2 cellular contexts compared by ENCODE assay signal in genomic region chr6:20575691-20576451, GRCh38.
TF ChIP-seq lines count a peak whose summit lies in the region.

No MANE protein-coding gene starts in this region.

TF ChIP-seq in GM23338, 12 proteins besides CTCF, POLR2A, EP300 and RAD21:
- TF ChIP-seq NANOG (IDR thresholded peaks at IDR 0.05; ENCODE audit: borderline replicate concordance) (no peak), ZNF114 (CRISPR knock-in tag; IDR thresholded peaks at IDR 0.05) (no peak), EZH2 (IDR thresholded peaks at IDR 0.05; ENCODE audit: low read depth, unreplicated experiment) (no peak), ZNF462 (CRISPR knock-in tag; IDR thresholded peaks at IDR 0.05) (no peak), STAT1 (IDR thresholded peaks at IDR 0.05; ENCODE audit: unreplicated experiment) (no peak), POLR2AphosphoS5 (IDR thresholded peaks at IDR 0.05; ENCODE audit: low read depth) (no peak), ETS1 (IDR thresholded peaks at IDR 0.05) (no peak), REST (IDR thresholded peaks at IDR 0.05; ENCODE audit: unreplicated experiment) (no peak), CREB1 (CRISPR knock-in tag; IDR thresholded peaks at IDR 0.05; ENCODE audit: low read depth) (no peak), JUNB (IDR thresholded peaks at IDR 0.05; ENCODE audit: unreplicated experiment) (no peak)

TF ChIP-seq in K562, 482 proteins besides CTCF, POLR2A, EP300 and RAD21:
- no peak for TF ChIP-seq ZNF444 (CRISPR knock-in tag; IDR thresholded peaks at IDR 0.05)
- TF ChIP-seq CEBPG (CRISPR knock-in tag; IDR thresholded peaks at IDR 0.05), result no peak
- TF ChIP-seq CEBPG (tag; conservative IDR thresholded peaks at IDR 0.05 in 1 of 2, IDR thresholded peaks at IDR 0.05 in 1 of 2), result 0 out of 4 replicates have a peak, but pooled peaks of 1 of the 2 experiments have one; percentile 0
- peak; percentile 76 for TF ChIP-seq RFX1 (IDR thresholded peaks at IDR 0.05)
- no peak for TF ChIP-seq MLX (CRISPR knock-in tag; conservative IDR thresholded peaks at IDR 0.05)
- TF ChIP-seq ZC3H8 (IDR thresholded peaks at IDR 0.05), result no peak
- no peak for TF ChIP-seq SIN3B (IDR thresholded peaks at IDR 0.05; ENCODE audit: low read depth)
- no peak for TF ChIP-seq CHD2 (IDR thresholded peaks at IDR 0.05; ENCODE audit: low read depth, low read length)
- TF ChIP-seq MAZ (CRISPR knock-in tag; conservative IDR thresholded peaks at IDR 0.05 in 1 of 2, IDR thresholded peaks at IDR 0.05 in 1 of 2), result no peak
- TF ChIP-seq ZC3H11A (IDR thresholded peaks at IDR 0.05; ENCODE audit: low read depth, low read length), result no peak
- no peak for TF ChIP-seq SFPQ (IDR thresholded peaks at IDR 0.05; ENCODE audit: low read depth, low read length)
TF ChIP-seq in K562: peak in this region for 2.
